In genomic region chr5:69368458-69369368, GRCh38 we compare ENCODE assay signal across 1 cellular context.
TF ChIP-seq lines count a peak whose summit lies in the region.

No MANE protein-coding gene starts in this region.

TF ChIP-seq in HepG2, 621 proteins besides CTCF, POLR2A, EP300 and RAD21 (continued from another document and continues in another):
- TF ChIP-seq ZBTB33 (CRISPR knock-in tag; IDR thresholded peaks at IDR 0.05) (no peak), IKZF5 (CRISPR knock-in tag; IDR thresholded peaks at IDR 0.05) (no peak), HES4 (CRISPR knock-in tag; IDR thresholded peaks at IDR 0.05; ENCODE audit: borderline replicate concordance) (no peak), CREM (IDR thresholded peaks at IDR 0.05) (0 out of 2 replicates have a peak, but pooled peaks have one; percentile 19), CREM (CRISPR knock-in tag; IDR thresholded peaks at IDR 0.05) (no peak), SALL1 (CRISPR knock-in tag; IDR thresholded peaks at IDR 0.05) (no peak), ZNF576 (CRISPR knock-in tag; IDR thresholded peaks at IDR 0.05) (no peak), PBX2 (CRISPR knock-in tag; IDR thresholded peaks at IDR 0.05) (no peak), HBP1 (CRISPR knock-in tag; IDR thresholded peaks at IDR 0.05; ENCODE audit: low read depth) (no peak), ATF4 (CRISPR knock-in tag; IDR thresholded peaks at IDR 0.05) (peak in 1 of 2 experiments; percentile 44; a peak in 2 of 4 replicates), ARHGAP35 (CRISPR knock-in tag; IDR thresholded peaks at IDR 0.05; ENCODE audit: borderline replicate concordance) (no peak), SNAPC4 (CRISPR knock-in tag; IDR thresholded peaks at IDR 0.05) (no peak), FOXJ3 (CRISPR knock-in tag; IDR thresholded peaks at IDR 0.05; ENCODE audit: borderline replicate concordance) (peak; percentile 31; the same call in 1 of the 2 replicates), ZNF749 (CRISPR knock-in tag; IDR thresholded peaks at IDR 0.05; ENCODE audit: borderline replicate concordance) (0 out of 2 replicates have a peak, but pooled peaks have one; percentile 27), ZNF740 (CRISPR knock-in tag; IDR thresholded peaks at IDR 0.05) (peak; percentile 85), NKX3-1 (CRISPR knock-in tag; IDR thresholded peaks at IDR 0.05) (peak; percentile 17), ZNF766 (CRISPR knock-in tag; IDR thresholded peaks at IDR 0.05; ENCODE audit: borderline replicate concordance) (peak; percentile 48; the same call in 1 of the 2 replicates), ZNF75D (CRISPR knock-in tag; IDR thresholded peaks at IDR 0.05; ENCODE audit: borderline replicate concordance) (no peak), SP140L (CRISPR knock-in tag; IDR thresholded peaks at IDR 0.05; ENCODE audit: borderline replicate concordance) (no peak), ZBTB10 (CRISPR knock-in tag; IDR thresholded peaks at IDR 0.05; ENCODE audit: borderline replicate concordance) (no peak), ZNF136 (CRISPR knock-in tag; IDR thresholded peaks at IDR 0.05; ENCODE audit: low read depth) (no peak), MAF1 (CRISPR knock-in tag; IDR thresholded peaks at IDR 0.05; ENCODE audit: borderline replicate concordance) (0 out of 2 replicates have a peak, but pooled peaks have one; percentile 9), MTF1 (CRISPR knock-in tag; IDR thresholded peaks at IDR 0.05) (0 out of 2 replicates have a peak, but pooled peaks have one; percentile 5), ZNF205 (CRISPR knock-in tag; IDR thresholded peaks at IDR 0.05) (no peak), SRSF1 (optimal IDR thresholded peaks at IDR 0.05; ENCODE audit: low read depth, low read length) (no peak), MAFK (conservative IDR thresholded peaks at IDR 0.05 in 1 of 2, IDR thresholded peaks at IDR 0.05 in 1 of 2; ENCODE audit: low read length in 2 of 2) (no peak), ARID4A (CRISPR knock-in tag; IDR thresholded peaks at IDR 0.05; ENCODE audit: borderline replicate concordance) (no peak), STAT6 (CRISPR knock-in tag; IDR thresholded peaks at IDR 0.05; ENCODE audit: borderline replicate concordance) (0 out of 2 replicates have a peak, but pooled peaks have one; percentile 32), ZNF441 (CRISPR knock-in tag; IDR thresholded peaks at IDR 0.05; ENCODE audit: borderline replicate concordance) (no peak)
